11 cellular contexts compared by ENCODE assay signal in genomic region chrX:10579753-10580060, GRCh38. TPM values are rescaled to one million over a fixed set of nuclear protein-coding genes. Genes with fewer than 3 reads are reported as not detected.
DNase-seq lines count a peak whose midpoint lies in the region; ATAC-seq and TF ChIP-seq lines count a peak whose summit lies in the region.
"Had no signal": no experiment of that assay in that cellular context is flagged by ENCODE, and none has a peak within 500 bp of the region (broad histone marks: within the 10 kb centered on the region; RNA-seq: fewer than 3 reads in every experiment).

No MANE protein-coding gene starts in this region.

- CTCF ChIA-PET in PC-3 (lab: Charles Lee): no interaction called here
- CTCF ChIA-PET in activated naive CD4-positive, alpha-beta T cell treated with anti-CD3 and anti-CD28 coated beads, Interleukin-2, amount 10 ng/mL, durations not matched to agents 7 days and 5 days (lab: Charles Lee): no interaction called here

- H3K4me1 ChIP-seq in PC-3 (ENCODE audit: insufficient read depth, low read length) (peaks cover 46% of the 10 kb centered on the region), fibroblast of lung (ENCODE audit: control insufficient read depth, extremely low read depth, insufficient read depth, low read length) (peaks cover 2% of the 10 kb centered on the region)

- peaks cover 5% of the 10 kb centered on the region for H3F3A ChIP-seq in PC-3 (ENCODE audit: low read length, unreplicated experiment)

- no peak overlapping the region; the same call in 1 of the 2 replicates for H2AFZ ChIP-seq in PC-3 (ENCODE audit: low read length)
- no peak overlapping the region for H2AFZ ChIP-seq in fibroblast of lung (ENCODE audit: low read length)

- ATAC-seq in PC-3 (no peak), GM21576 (IDR thresholded peaks at IDR 0.05; ENCODE audit: unreplicated experiment) (no peak), T-helper 17 cell (no peak), HG03442 (IDR thresholded peaks at IDR 0.05; ENCODE audit: unreplicated experiment) (no peak)
- ATAC-seq: stimulated activated naive B cell treated with anti-CD40 and anti-IgM and Interleukin-4, amounts not matched to agents 10 μg/mL and 1 μg/mL and 100 μg/mL, for 72 hours had no signal

- BruUV-seq in PC-3 (replicated peaks; lab: Mats Ljungman, UMichigan): no TSS peak

- H3K9me3 Mint-ChIP-seq in progenitor cell of endocrine pancreas (ENCODE audit: low read depth): peaks cover 20% of the 10 kb centered on the region
- H3K9me3 Mint-ChIP-seq in activated naive CD4-positive, alpha-beta T cell treated with anti-CD3 and anti-CD28 coated beads, Interleukin-2, amount 10 ng/mL, durations not matched to agents 7 days and 5 days: peaks cover 6% of the 10 kb centered on the region

- H3K4me3 ChIP-seq in PC-3 (ENCODE audit: low read length) (peak overlapping the region; percentile 30), fibroblast of lung (replicated peaks in 1 of 4; ENCODE audit: control extremely low read depth in 1 of 4, insufficient read depth in 1 of 4, low read depth in 3 of 4, low read length in 4 of 4) (peak overlapping the region in 2 of 4 experiments; percentile 20 to 42)

- peak overlapping the region; percentile 81 for H3K27ac Mint-ChIP-seq in progenitor cell of endocrine pancreas
- H3K27ac Mint-ChIP-seq in T-helper 17 cell: no peak overlapping the region
- no peak overlapping the region for H3K27ac Mint-ChIP-seq in activated naive CD4-positive, alpha-beta T cell treated with anti-CD3 and anti-CD28 coated beads, Interleukin-2, amount 10 ng/mL, durations not matched to agents 7 days and 5 days
- H3K27ac Mint-ChIP-seq: stimulated activated naive B cell treated with anti-CD40 and anti-IgM and Interleukin-4, amounts not matched to agents 10 μg/mL and 1 μg/mL and 100 μg/mL, for 72 hours had no signal

- H3K36me3 Mint-ChIP-seq in progenitor cell of endocrine pancreas (ENCODE audit: insufficient read depth): peaks cover 6% of the 10 kb centered on the region
- peaks cover 3% of the 10 kb centered on the region for H3K36me3 Mint-ChIP-seq in T-helper 17 cell (ENCODE audit: low read depth)
- no peaks in the 10 kb centered on the region for H3K36me3 Mint-ChIP-seq in activated naive CD4-positive, alpha-beta T cell treated with anti-CD3 and anti-CD28 coated beads, Interleukin-2, amount 10 ng/mL, durations not matched to agents 7 days and 5 days

- H4K20me1 ChIP-seq in PC-3 (ENCODE audit: low read length): no peaks in the 10 kb centered on the region
- H4K20me1 ChIP-seq in fibroblast of lung (ENCODE audit: control insufficient read depth, extremely low read depth, insufficient read depth, low read length): no peaks in the 10 kb centered on the region

- no peak overlapping the region for H3K4me3 Mint-ChIP-seq in progenitor cell of endocrine pancreas (ENCODE audit: low read depth)
- no peak overlapping the region for H3K4me3 Mint-ChIP-seq in T-helper 17 cell
- no peak overlapping the region for H3K4me3 Mint-ChIP-seq in activated naive CD4-positive, alpha-beta T cell treated with anti-CD3 and anti-CD28 coated beads, Interleukin-2, amount 10 ng/mL, durations not matched to agents 7 days and 5 days
- H3K4me3 Mint-ChIP-seq: stimulated activated naive B cell treated with anti-CD40 and anti-IgM and Interleukin-4, amounts not matched to agents 10 μg/mL and 1 μg/mL and 100 μg/mL, for 72 hours had no signal

- H3K79me2 ChIP-seq in PC-3 (ENCODE audit: low read length): peaks cover 77% of the 10 kb centered on the region
- H3K79me2 ChIP-seq in fibroblast of lung (ENCODE audit: control insufficient read depth, insufficient read depth, low read length): peaks cover 8% of the 10 kb centered on the region

- H3K4me1 Mint-ChIP-seq in progenitor cell of endocrine pancreas (ENCODE audit: low read depth) (peaks cover 15% of the 10 kb centered on the region), T-helper 17 cell (no peaks in the 10 kb centered on the region)
- no peaks in the 10 kb centered on the region for H3K4me1 Mint-ChIP-seq in activated naive CD4-positive, alpha-beta T cell treated with anti-CD3 and anti-CD28 coated beads, Interleukin-2, amount 10 ng/mL, durations not matched to agents 7 days and 5 days
- H3K4me1 Mint-ChIP-seq: stimulated activated naive B cell treated with anti-CD40 and anti-IgM and Interleukin-4, amounts not matched to agents 10 μg/mL and 1 μg/mL and 100 μg/mL, for 72 hours had no signal

- H3K9ac ChIP-seq in PC-3 (ENCODE audit: low read length) (peak overlapping the region; percentile 82), fibroblast of lung (ENCODE audit: insufficient read depth, low read length) (peak overlapping the region; percentile 14)

- H3K36me3 ChIP-seq in PC-3 (ENCODE audit: low read depth, low read length) (peaks cover 12% of the 10 kb centered on the region), fibroblast of lung (ENCODE audit: control insufficient read depth, insufficient read depth, low read length) (no peaks in the 10 kb centered on the region)

- no peaks in the 10 kb centered on the region for H3K9me2 ChIP-seq in PC-3 (replicated peaks; ENCODE audit: low read length)

- H3K27ac ChIP-seq in PC-3 (ENCODE audit: low read length) (peak overlapping the region; percentile 97), fibroblast of lung (ENCODE audit: insufficient read depth, low read length) (peak overlapping the region; percentile 27)

- DNase-seq in EH (ENCODE audit: low read depth) (peak; percentile 54), PC-3 (no peak), fibroblast of lung (ENCODE audit: low read depth in 2 of 2) (peak; percentile 39 to 71), progenitor cell of endocrine pancreas (ENCODE audit: low spot score, unreplicated experiment) (no peak), T-helper 17 cell (no peak)
- DNase-seq in activated naive CD4-positive, alpha-beta T cell treated with anti-CD3 and anti-CD28 coated beads, Interleukin-2, amount 10 ng/mL, durations not matched to agents 7 days and 5 days: no peak
- DNase-seq: effector CD4-positive, alpha-beta T cell; NCI-H524 treated with DMSO at 0.1 percent for 48 hours; stimulated activated naive B cell treated with anti-CD40 and anti-IgM and Interleukin-4, amounts not matched to agents 10 μg/mL and 1 μg/mL and 100 μg/mL, for 72 hours had no signal

- H3K9me3 ChIP-seq in PC-3 (ENCODE audit: low read length) (no peaks in the 10 kb centered on the region), fibroblast of lung (ENCODE audit: control insufficient read depth, insufficient read depth, low read depth, low read length) (no peaks in the 10 kb centered on the region), T-helper 17 cell (ENCODE audit: control insufficient read depth, low read length, poor library complexity, severe bottlenecking) (no peaks in the 10 kb centered on the region)

- POLR2A ChIA-PET in PC-3 (lab: Charles Lee; ENCODE audit: unreplicated experiment): no interaction called here

- H3K4me2 ChIP-seq in PC-3 (ENCODE audit: low read length) (peak overlapping the region; percentile 82), fibroblast of lung (ENCODE audit: extremely low read depth, insufficient read depth, low read length) (peak overlapping the region; percentile 20)

- H3K27me3 ChIP-seq in PC-3 (ENCODE audit: low read length) (no peaks in the 10 kb centered on the region), fibroblast of lung (ENCODE audit: control insufficient read depth, insufficient read depth, low read length) (no peaks in the 10 kb centered on the region)

- intact Hi-C loops in PC-3 (cut with micrococcal nuclease): no loop called here

- H3K27me3 Mint-ChIP-seq in progenitor cell of endocrine pancreas: no peaks in the 10 kb centered on the region
- H3K27me3 Mint-ChIP-seq in T-helper 17 cell: no peaks in the 10 kb centered on the region
- no peaks in the 10 kb centered on the region for H3K27me3 Mint-ChIP-seq in activated naive CD4-positive, alpha-beta T cell treated with anti-CD3 and anti-CD28 coated beads, Interleukin-2, amount 10 ng/mL, durations not matched to agents 7 days and 5 days

- TF ChIP-seq CTCF in PC-3 (conservative IDR thresholded peaks at IDR 0.05; ENCODE audit: low read depth, low read length): no peak
- TF ChIP-seq CTCF in fibroblast of lung (conservative IDR thresholded peaks at IDR 0.05 in 1 of 2, IDR thresholded peaks at IDR 0.05 in 1 of 2; ENCODE audit: low read depth in 1 of 2, low read length in 2 of 2): no peak
- no peak for TF ChIP-seq CTCF in progenitor cell of endocrine pancreas (IDR thresholded peaks at IDR 0.05; ENCODE audit: unreplicated experiment)

RNA-seq across cellular contexts. Expression of gene MID1, which starts 40.7 kb away (rescaled TPM):
- total RNA-seq in PC-3 (2014; rRNA removed): 21.9 and 24.6 TPM in 2 replicates
- 8.5 and 20.3 TPM in 2 replicates for total RNA-seq in fibroblast of lung
- polyA plus RNA-seq in fibroblast of lung: 27.3 and 27.7 TPM in 2 replicates
- 14.3 and 19.3 TPM in 2 replicates for polyA plus RNA-seq in fibroblast of lung (2012)
- 82.0 and 90.9 TPM in 2 replicates for polyA minus RNA-seq in fibroblast of lung (ENCODE audit: low replicate concordance)
- 29.7 and 32.5 TPM in 2 replicates for total RNA-seq in progenitor cell of endocrine pancreas
- total RNA-seq in T-helper 17 cell: under 1 TPM in 1 of 2 donors, not detected in 1; 0.15 TPM

Comparison
In these comparisons a context has a peak if more than half of its experiments do, and no peak if none do; other contexts are left out.
1. DNase-seq: peak in EH (single experiment) and fibroblast of lung (2 of 2); none in PC-3 (single experiment), progenitor cell of endocrine pancreas (single experiment), T-helper 17 cell (0 of 3) and activated naive CD4-positive, alpha-beta T cell treated with anti-CD3 and anti-CD28 coated beads, Interleukin-2, amount 10 ng/mL, durations not matched to agents 7 days and 5 days (single experiment).